9 cellular contexts compared by ENCODE assay signal in genomic region chr18:57436193-57436964, GRCh38. TPM values are rescaled to one million over a fixed set of nuclear protein-coding genes. Genes with fewer than 3 reads are reported as not detected.
DNase-seq lines count a peak whose midpoint lies in the region; ATAC-seq and TF ChIP-seq lines count a peak whose summit lies in the region.
"Had no signal": no experiment of that assay in that cellular context is flagged by ENCODE, and none has a peak within 500 bp of the region (broad histone marks: within the 10 kb centered on the region; RNA-seq: fewer than 3 reads in every experiment).

No MANE protein-coding gene starts in this region.

- H3K27ac ChIP-seq in SK-N-SH (ENCODE audit: low read depth in 2 of 2, low read length in 1 of 2): no peak overlapping the region
- no peak overlapping the region for H3K27ac ChIP-seq in parathyroid adenoma
- no peak overlapping the region for H3K27ac ChIP-seq in GM23248

- H3K4me2 ChIP-seq in SK-N-SH (peak overlapping the region; percentile 100), parathyroid adenoma (ENCODE audit: low read length) (peak overlapping the region; percentile 13), GM23248 (ENCODE audit: unreplicated experiment) (no peak overlapping the region)

- 12% methylated on average over 5 of the region's 62 CpGs for WGBS in SK-N-SH (ENCODE audit: low lambda C conversion rate)
- WGBS in GM23248 (ENCODE audit: low coverage in 1 of 2, low lambda C conversion rate in 2 of 2, missing lambda C conversion rate in 2 of 2), 2 experiments: 5 to 6% methylated on average over 55 to 62 of the region's 62 CpGs

- H3K36me3 ChIP-seq in SK-N-SH (replicated peaks in 1 of 2; ENCODE audit: control insufficient read depth in 1 of 2, insufficient read depth in 2 of 2, low read length in 1 of 2) (no peaks in the 10 kb centered on the region), parathyroid adenoma (ENCODE audit: control insufficient read depth, insufficient read depth, low read length) (no peaks in the 10 kb centered on the region), GM23248 (ENCODE audit: low read depth) (no peaks in the 10 kb centered on the region)

- TF ChIP-seq CTCF in SK-N-SH (IDR thresholded peaks at IDR 0.05) (no peak), parathyroid adenoma (IDR thresholded peaks at IDR 0.05) (no peak)

- H3K9me3 ChIP-seq in SK-N-SH: no peaks in the 10 kb centered on the region
- H3K9me3 ChIP-seq in parathyroid adenoma (ENCODE audit: control insufficient read depth, low read length): no peaks in the 10 kb centered on the region
- no peaks in the 10 kb centered on the region for H3K9me3 ChIP-seq in GM23248 (ENCODE audit: low read depth)

- no peak for TF ChIP-seq EP300 in SK-N-SH (IDR thresholded peaks at IDR 0.05; ENCODE audit: borderline replicate concordance in 1 of 2, low read depth in 1 of 2, low read length in 1 of 2)

- H3K4me1 ChIP-seq in SK-N-SH (ENCODE audit: control insufficient read depth in 1 of 2, insufficient read depth in 2 of 2, low read depth in 1 of 2, low read length in 1 of 2) (peaks cover 0 to 24% of the 10 kb centered on the region in 2 experiments; a peak in 1 of 4 replicates), parathyroid adenoma (peaks cover 12% of the 10 kb centered on the region), GM23248 (ENCODE audit: insufficient read depth) (peaks cover 6% of the 10 kb centered on the region)

- peaks cover 35% of the 10 kb centered on the region; the same call in 1 of the 2 replicates for H3K27me3 ChIP-seq in SK-N-SH (ENCODE audit: insufficient read depth)
- H3K27me3 ChIP-seq in parathyroid adenoma (ENCODE audit: control insufficient read depth, insufficient read depth, low read length): peaks cover 2% of the 10 kb centered on the region
- peaks cover 87% of the 10 kb centered on the region for H3K27me3 ChIP-seq in GM23248 (replicated peaks; ENCODE audit: insufficient read depth)

- in situ Hi-C loops in GM23248 (cut with MboI): loop anchor here (25.0 kb wide), 1 partner anchor 574 kb away; no protein-coding TSS in a partner anchor

- H3K9ac ChIP-seq in SK-N-SH (no peak overlapping the region), parathyroid adenoma (no peak overlapping the region), GM23248 (no peak overlapping the region)

- CTCF ChIA-PET in SK-N-SH (lab: Yijun Ruan, JAX): interaction anchor here (0.6 to 5.4 kb wide), 17 partner anchors 7 to 727 kb away, joined by 3 to 72 read pairs (median 6); no protein-coding TSS in a partner anchor

- POLR2A ChIA-PET in SK-N-SH (lab: Yijun Ruan, JAX): interaction anchor here (5.8 kb wide), 1 partner anchor 83 kb away, joined by 43 read pairs; the partner anchor contains the start of gene ST8SIA3

- no peak for TF ChIP-seq RAD21 in SK-N-SH (IDR thresholded peaks at IDR 0.05; ENCODE audit: low read length)

- H3K4me3 ChIP-seq in SK-N-SH (ENCODE audit: low read depth in 2 of 2, low read length in 1 of 2) (peak overlapping the region in 1 of 2 experiments; percentile 73), parathyroid adenoma (ENCODE audit: low read depth, low read length) (peak overlapping the region; percentile 1), GM23248 (no peak overlapping the region)

- H2AFZ ChIP-seq in SK-N-SH (ENCODE audit: low read depth): no peak overlapping the region
- H2AFZ ChIP-seq in parathyroid adenoma: peak overlapping the region; percentile 48
- H2AFZ ChIP-seq in GM23248: no peak overlapping the region

- DNase-seq in SK-N-SH (peak; percentile 47), NCI-H2107 (lab: John Stamatoyannopoulos, UW) (peak; percentile 52), ecto neural progenitor cell (ENCODE audit: low spot score) (peak; percentile 61), islet precursor cell (no peak), GM23248 (no peak), cerebellar nuclear complex (lab: John Stamatoyannopoulos, UW) (no peak)
- DNase-seq: substantia nigra had no signal

- ATAC-seq in SK-N-SH treated with all-trans-retinoic acid at 6 μM for 48 hours: no peak

- H3K9me2 ChIP-seq in SK-N-SH (no peaks in the 10 kb centered on the region), GM23248 (ENCODE audit: insufficient read depth) (no peaks in the 10 kb centered on the region)

- H3K79me2 ChIP-seq in SK-N-SH (ENCODE audit: insufficient read depth) (no peaks in the 10 kb centered on the region), parathyroid adenoma (no peaks in the 10 kb centered on the region), GM23248 (ENCODE audit: insufficient read depth) (no peaks in the 10 kb centered on the region)

- H4K20me1 ChIP-seq in SK-N-SH (ENCODE audit: insufficient read depth) (no peaks in the 10 kb centered on the region), GM23248 (ENCODE audit: insufficient read depth) (no peaks in the 10 kb centered on the region)

- H3F3A ChIP-seq in SK-N-SH (replicated peaks; ENCODE audit: insufficient read depth) (no peaks in the 10 kb centered on the region), GM23248 (ENCODE audit: insufficient read depth) (no peaks in the 10 kb centered on the region)

TF ChIP-seq in SK-N-SH, 30 proteins besides CTCF, POLR2A, EP300 and RAD21:
- no peak for TF ChIP-seq CHD2 (IDR thresholded peaks at IDR 0.05; ENCODE audit: low read length, partially characterized antibody)
- TF ChIP-seq FOXM1 (IDR thresholded peaks at IDR 0.05; ENCODE audit: low read depth): no peak
- no peak for TF ChIP-seq RFX5 (IDR thresholded peaks at IDR 0.05; ENCODE audit: low read length)
- TF ChIP-seq, protein P1, sequence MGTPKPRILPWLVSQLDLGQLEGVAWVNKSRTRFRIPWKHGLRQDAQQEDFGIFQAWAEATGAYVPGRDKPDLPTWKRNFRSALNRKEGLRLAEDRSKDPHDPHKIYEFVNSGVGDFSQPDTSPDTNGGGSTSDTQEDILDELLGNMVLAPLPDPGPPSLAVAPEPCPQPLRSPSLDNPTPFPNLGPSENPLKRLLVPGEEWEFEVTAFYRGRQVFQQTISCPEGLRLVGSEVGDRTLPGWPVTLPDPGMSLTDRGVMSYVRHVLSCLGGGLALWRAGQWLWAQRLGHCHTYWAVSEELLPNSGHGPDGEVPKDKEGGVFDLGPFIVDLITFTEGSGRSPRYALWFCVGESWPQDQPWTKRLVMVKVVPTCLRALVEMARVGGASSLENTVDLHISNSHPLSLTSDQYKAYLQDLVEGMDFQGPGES (IDR thresholded peaks at IDR 0.05; ENCODE audit: low read depth, low read length): no peak
- no peak for TF ChIP-seq POLR2AphosphoS5 (IDR thresholded peaks at IDR 0.05; ENCODE audit: low read depth, low read length)
- TF ChIP-seq GATA2 (CRISPR knock-in tag; IDR thresholded peaks at IDR 0.05): no peak
TF ChIP-seq in SK-N-SH: peak in this region for 0.

TF ChIP-seq in SK-N-SH treated with all-trans-retinoic acid at 6 μM for 48 hours, 23 proteins besides CTCF, POLR2A, EP300 and RAD21:
- TF ChIP-seq CSDC2 (CRISPR knock-in tag; IDR thresholded peaks at IDR 0.05) (no peak), ZNF70 (CRISPR knock-in tag; IDR thresholded peaks at IDR 0.05) (no peak), PPARA (CRISPR knock-in tag; IDR thresholded peaks at IDR 0.05; ENCODE audit: borderline replicate concordance) (no peak), ZC3H10 (CRISPR knock-in tag; IDR thresholded peaks at IDR 0.05) (no peak)

RNA-seq across cellular contexts. Expression of gene ONECUT2, which starts 1.2 kb away (rescaled TPM):
- polyA plus RNA-seq in SK-N-SH (2012; rRNA removed) (0.10 and 0.16 TPM in 2 replicates), GM23248 (2016; fragmentation: Nextera tagmentation; extraction: Ambion mirVana) (0.01 TPM in 2 replicates)
- 0.13 and 0.16 TPM in 2 replicates for polyA plus RNA-seq in SK-N-SH (2012; cell fraction: cytosol; rRNA removed)
- polyA plus RNA-seq in SK-N-SH (2012; cell fraction: nucleus; rRNA removed): 0.15 and 0.26 TPM in 2 replicates
- not detected in 2 replicates for total RNA-seq in GM23248 (2014; rRNA removed; shearing (Covaris generic))

Comparison
In these comparisons a context has a peak if more than half of its experiments do, and no peak if none do; other contexts are left out.
1. DNase-seq: peak in SK-N-SH (single experiment), NCI-H2107 (single experiment) and ecto neural progenitor cell (single experiment); none in islet precursor cell (single experiment), GM23248 (single experiment) and cerebellar nuclear complex (0 of 2).